15 cellular contexts compared by ENCODE assay signal in the genomic region with DNA sequence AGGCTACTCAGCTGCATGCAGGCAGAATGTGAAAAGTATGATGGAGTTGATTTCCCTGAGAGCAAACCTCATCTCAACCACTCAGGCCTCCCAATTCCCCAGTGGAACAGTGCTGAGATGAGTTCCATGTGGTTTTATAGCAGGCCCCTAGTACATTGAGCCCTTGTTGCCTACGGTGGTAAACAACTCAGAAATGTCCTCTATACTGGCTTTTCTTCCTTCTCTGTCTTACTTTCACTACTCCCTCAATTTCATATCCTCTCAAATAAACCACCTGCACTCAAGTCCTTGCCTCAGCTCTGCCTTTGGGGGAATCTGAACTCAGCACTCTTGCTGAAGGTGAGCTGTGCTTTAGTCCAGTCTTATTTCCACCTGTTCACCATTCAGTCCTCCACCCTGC.
DNase-seq lines count a peak whose midpoint lies in the region; ATAC-seq and TF ChIP-seq lines count a peak whose summit lies in the region.
"Had no signal": no experiment of that assay in that cellular context is flagged by ENCODE, and none has a peak within 500 bp of the region (broad histone marks: within the 10 kb centered on the region; RNA-seq: fewer than 3 reads in every experiment).

No MANE protein-coding gene starts in this region.

- H3K27ac ChIP-seq in DOHH2 (ENCODE audit: low read depth, low read length) (peak overlapping the region; percentile 24), OCI-LY3 (ENCODE audit: low read length) (peak overlapping the region; percentile 52), PC-9 (no peak overlapping the region)

- no peak overlapping the region for H3K4me3 Mint-ChIP-seq in activated T-cell treated with anti-CD3 and anti-CD28 coated beads, Interleukin-2, amount 50 U/mL, for 24 hours
- H3K4me3 Mint-ChIP-seq: activated CD4-positive, alpha-beta T cell treated with anti-CD3 and anti-CD28 coated beads, Interleukin-2, amount 10 ng/mL, durations not matched to agents 24 days and 14 days had no signal

- H3K9ac ChIP-seq in OCI-LY3 (ENCODE audit: low read length): no peak overlapping the region

- no peaks in the 10 kb centered on the region for H3K27me3 Mint-ChIP-seq in activated T-cell treated with anti-CD3 and anti-CD28 coated beads, Interleukin-2, amount 50 U/mL, for 24 hours
- H3K27me3 Mint-ChIP-seq: activated CD4-positive, alpha-beta T cell treated with anti-CD3 and anti-CD28 coated beads, Interleukin-2, amount 10 ng/mL, durations not matched to agents 24 days and 14 days had no signal

- H3K36me3 ChIP-seq in DOHH2 (ENCODE audit: control insufficient read depth, low read length) (no peaks in the 10 kb centered on the region), OCI-LY3 (replicated peaks; ENCODE audit: low read depth, low read length) (no peaks in the 10 kb centered on the region), H7 (replicated peaks; ENCODE audit: control insufficient read depth, insufficient read depth, low read length) (no peaks in the 10 kb centered on the region), PC-9 (ENCODE audit: low read depth) (no peaks in the 10 kb centered on the region)

- H4K20me1 ChIP-seq in DOHH2 (ENCODE audit: control insufficient read depth, insufficient read depth, low read depth, low read length): no peaks in the 10 kb centered on the region
- no peaks in the 10 kb centered on the region for H4K20me1 ChIP-seq in OCI-LY3 (ENCODE audit: insufficient read depth, low read length)
- no peaks in the 10 kb centered on the region for H4K20me1 ChIP-seq in PC-9 (ENCODE audit: insufficient read depth)

- H3K4me1 Mint-ChIP-seq in activated T-cell treated with anti-CD3 and anti-CD28 coated beads, Interleukin-2, amount 50 U/mL, for 24 hours (ENCODE audit: low read depth): no peaks in the 10 kb centered on the region
- H3K4me1 Mint-ChIP-seq: activated CD4-positive, alpha-beta T cell treated with anti-CD3 and anti-CD28 coated beads, Interleukin-2, amount 10 ng/mL, durations not matched to agents 24 days and 14 days had no signal

- ATAC-seq in GM19372 (IDR thresholded peaks at IDR 0.05; ENCODE audit: low read depth, unreplicated experiment): peak; percentile 45
- peak; percentile 42 for ATAC-seq in HG02759 (IDR thresholded peaks at IDR 0.05; ENCODE audit: unreplicated experiment)
- ATAC-seq in sciatic nerve: no peak
- ATAC-seq: HepG2 had no signal

- no peak overlapping the region for H3K27ac Mint-ChIP-seq in activated T-cell treated with anti-CD3 and anti-CD28 coated beads, Interleukin-2, amount 50 U/mL, for 24 hours
- H3K27ac Mint-ChIP-seq: activated CD4-positive, alpha-beta T cell treated with anti-CD3 and anti-CD28 coated beads, Interleukin-2, amount 10 ng/mL, durations not matched to agents 24 days and 14 days had no signal

- H3F3A ChIP-seq in DOHH2 (ENCODE audit: control insufficient read depth, insufficient read depth): no peaks in the 10 kb centered on the region
- no peaks in the 10 kb centered on the region for H3F3A ChIP-seq in PC-9 (ENCODE audit: insufficient read depth, low read depth)

- no peak for DNase-seq in sciatic nerve (ENCODE audit: low spot score)
- no peak for DNase-seq in H7
- DNase-seq in PC-9: no peak
- no peak for DNase-seq in activated T-cell treated with anti-CD3 and anti-CD28 coated beads, Interleukin-2, amount 50 U/mL, for 24 hours
- DNase-seq: activated CD4-positive, alpha-beta T cell treated with anti-CD3 and anti-CD28 coated beads, Interleukin-2, amount 10 ng/mL, durations not matched to agents 24 days and 14 days; cortex of kidney; erythroblast; NCI-H1092; NCI-H510A; stimulated activated CD8-positive, alpha-beta memory T cell treated with anti-CD3 and anti-CD28 coated beads, Interleukin-4, amount 100 ng/mL, for 48 hours had no signal

- POLR2A ChIA-PET in PC-9 (lab: Charles Lee; ENCODE audit: unreplicated experiment): no interaction called here

- H3K9me3 Mint-ChIP-seq in activated T-cell treated with anti-CD3 and anti-CD28 coated beads, Interleukin-2, amount 50 U/mL, for 24 hours: no peaks in the 10 kb centered on the region
- H3K9me3 Mint-ChIP-seq: activated CD4-positive, alpha-beta T cell treated with anti-CD3 and anti-CD28 coated beads, Interleukin-2, amount 10 ng/mL, durations not matched to agents 24 days and 14 days had no signal

- no peaks in the 10 kb centered on the region for H3K27me3 ChIP-seq in DOHH2 (ENCODE audit: control insufficient read depth, low read length)
- no peaks in the 10 kb centered on the region for H3K27me3 ChIP-seq in OCI-LY3 (ENCODE audit: low read depth, low read length)
- H3K27me3 ChIP-seq in H7 (ENCODE audit: control insufficient read depth, insufficient read depth, low read length): no peaks in the 10 kb centered on the region
- no peaks in the 10 kb centered on the region for H3K27me3 ChIP-seq in PC-9 (ENCODE audit: insufficient read depth, low read depth)

- H3K9me2 ChIP-seq in DOHH2 (replicated peaks; ENCODE audit: control insufficient read depth, low read length) (no peaks in the 10 kb centered on the region), PC-9 (ENCODE audit: insufficient read depth) (no peaks in the 10 kb centered on the region)

- peak overlapping the region; percentile 11 for H3K4me2 ChIP-seq in DOHH2 (ENCODE audit: low read length)
- peak overlapping the region; percentile 42 for H3K4me2 ChIP-seq in OCI-LY3 (ENCODE audit: low read length)
- no peak overlapping the region for H3K4me2 ChIP-seq in PC-9

- H3K4me1 ChIP-seq in DOHH2 (ENCODE audit: control insufficient read depth, low read length) (peaks cover 63% of the 10 kb centered on the region), OCI-LY3 (ENCODE audit: low read length) (peaks cover 32% of the 10 kb centered on the region), PC-9 (replicated peaks; ENCODE audit: insufficient read depth) (no peaks in the 10 kb centered on the region)

- no peaks in the 10 kb centered on the region for H3K36me3 Mint-ChIP-seq in activated T-cell treated with anti-CD3 and anti-CD28 coated beads, Interleukin-2, amount 50 U/mL, for 24 hours (ENCODE audit: low read depth)

- no TSS peak for BruUV-seq in PC-9 (replicated peaks; lab: Mats Ljungman, UMichigan)

- intact Hi-C loops in sciatic nerve (cut with DNase I) (no loop called here), PC-9 (cut with micrococcal nuclease; ENCODE audit: unreplicated experiment) (no loop called here)

- H3K79me2 ChIP-seq in DOHH2 (ENCODE audit: control insufficient read depth, low read length) (no peaks in the 10 kb centered on the region), OCI-LY3 (ENCODE audit: low read length) (no peaks in the 10 kb centered on the region), PC-9 (ENCODE audit: low read depth) (no peaks in the 10 kb centered on the region)

- CTCF ChIA-PET in PC-9 (lab: Charles Lee): no interaction called here

- H3K9me3 ChIP-seq in DOHH2 (ENCODE audit: control insufficient read depth, insufficient read depth, low read length) (0 out of 2 replicates have a peak, but pooled peaks cover 2% of the 10 kb centered on the region), OCI-LY3 (ENCODE audit: insufficient read depth, low read length) (no peaks in the 10 kb centered on the region), PC-9 (ENCODE audit: insufficient read depth, low read depth) (no peaks in the 10 kb centered on the region)

- peak overlapping the region; percentile 87 for H2AFZ ChIP-seq in OCI-LY3 (ENCODE audit: low read depth, low read length)
- H2AFZ ChIP-seq in PC-9: no peak overlapping the region

- H3K4me3 ChIP-seq in DOHH2 (ENCODE audit: low read length) (no peak overlapping the region), OCI-LY3 (ENCODE audit: low read length) (no peak overlapping the region), H7 (ENCODE audit: insufficient read depth, low read depth, low read length) (no peak overlapping the region), PC-9 (no peak overlapping the region)

- TF ChIP-seq CTCF in DOHH2 (IDR thresholded peaks at IDR 0.05; ENCODE audit: low read depth, low read length, poor library complexity, severe bottlenecking) (no peak), OCI-LY3 (IDR thresholded peaks at IDR 0.05; ENCODE audit: low read depth, low read length) (no peak), PC-9 (conservative IDR thresholded peaks at IDR 0.05) (no peak)
